ENCODE assay signal across 20 cellular contexts in genomic region chr11:3909901-3910300, GRCh38.
"Had no signal": no experiment of that assay in that cellular context is flagged by ENCODE, and none has a peak within 500 bp of the region (broad histone marks: within the 10 kb centered on the region; RNA-seq: fewer than 3 reads in every experiment).

No MANE protein-coding gene starts in this region.

- H3K4me3 Mint-ChIP-seq: activated B cell treated with CpG ODN at 0.5 μM for 24 hours; activated CD4-positive, alpha-beta T cell treated with anti-CD3 and anti-CD28 coated beads, Interleukin-2, amount 10 ng/mL, durations not matched to agents 24 days and 14 days; activated CD8-positive, alpha-beta T cell treated with anti-CD3 and anti-CD28 coated beads, Interleukin-2, amount 10 ng/mL, durations not matched to agents 7 days and 5 days; activated naive CD8-positive, alpha-beta T cell treated with anti-CD3 and anti-CD28 coated beads, Interleukin-2, amount 50 U/mL, for 24 hours; activated T-helper 1 cell treated with anti-CD3 and anti-CD28 coated beads, Interleukin-12 subunit alpha, Interleukin-12 subunit beta, Interleukin-2, Interleukin-4 antibody, amounts not matched to agents 30 ng/mL and 10 ng/mL and 1 ng/mL, durations not matched to agents 14 hours and 24 hours and 36 hours had no signal

- H3K27me3 Mint-ChIP-seq: activated B cell treated with CpG ODN at 0.5 μM for 24 hours; activated CD4-positive, alpha-beta T cell treated with anti-CD3 and anti-CD28 coated beads, Interleukin-2, amount 10 ng/mL, durations not matched to agents 24 days and 14 days; activated naive CD8-positive, alpha-beta T cell treated with anti-CD3 and anti-CD28 coated beads, Interleukin-2, amount 50 U/mL, for 24 hours had no signal

- DNase-seq: activated B cell treated with CpG ODN at 0.5 μM for 24 hours; activated CD4-positive, alpha-beta T cell treated with anti-CD3 and anti-CD28 coated beads, Interleukin-2, amount 10 ng/mL, durations not matched to agents 24 days and 14 days; activated CD8-positive, alpha-beta memory T cell treated with anti-CD3 and anti-CD28 coated beads, Interleukin-2, amount 50 U/mL, for 4 hours; activated CD8-positive, alpha-beta T cell treated with anti-CD3 and anti-CD28 coated beads, Interleukin-2, amount 10 ng/mL, durations not matched to agents 7 days and 5 days; activated naive CD8-positive, alpha-beta T cell treated with anti-CD3 and anti-CD28 coated beads, Interleukin-2, amount 50 U/mL, for 24 hours; anterior cingulate cortex; erythroblast; foreskin melanocyte; hypothalamus; retina; spleen; stimulated activated naive CD4-positive, alpha-beta T cell treated with Interleukin-2 at 50 U/mL for 16 hours; substantia nigra; SW 1271; T-helper 9 cell; tibial artery had no signal

- H3K36me3 ChIP-seq: spleen, tibial artery, vagina had no signal

- H3K9me3 ChIP-seq: spleen, tibial artery, vagina had no signal

- ATAC-seq: activated CD8-positive, alpha-beta T cell treated with anti-CD3 and anti-CD28 coated beads, Interleukin-2, amount 10 ng/mL, durations not matched to agents 7 days and 5 days; activated naive CD8-positive, alpha-beta T cell treated with anti-CD3 and anti-CD28 coated beads, Interleukin-2, amount 50 U/mL, for 24 hours had no signal

- H3K4me3 ChIP-seq: coronary artery, spleen, tibial artery, vagina had no signal

- H3K27ac Mint-ChIP-seq: activated B cell treated with CpG ODN at 0.5 μM for 24 hours; activated CD4-positive, alpha-beta T cell treated with anti-CD3 and anti-CD28 coated beads, Interleukin-2, amount 10 ng/mL, durations not matched to agents 24 days and 14 days; activated CD8-positive, alpha-beta T cell treated with anti-CD3 and anti-CD28 coated beads, Interleukin-2, amount 10 ng/mL, durations not matched to agents 7 days and 5 days; activated naive CD8-positive, alpha-beta T cell treated with anti-CD3 and anti-CD28 coated beads, Interleukin-2, amount 50 U/mL, for 24 hours; activated T-helper 1 cell treated with anti-CD3 and anti-CD28 coated beads, Interleukin-12 subunit alpha, Interleukin-12 subunit beta, Interleukin-2, Interleukin-4 antibody, amounts not matched to agents 30 ng/mL and 10 ng/mL and 1 ng/mL, durations not matched to agents 14 hours and 24 hours and 36 hours had no signal

- H3K27ac ChIP-seq: coronary artery, parathyroid adenoma, spleen, tibial artery, vagina had no signal

- H3K27me3 ChIP-seq: spleen, tibial artery, vagina had no signal

- H3K9me3 Mint-ChIP-seq: activated B cell treated with CpG ODN at 0.5 μM for 24 hours; activated CD4-positive, alpha-beta T cell treated with anti-CD3 and anti-CD28 coated beads, Interleukin-2, amount 10 ng/mL, durations not matched to agents 24 days and 14 days; activated naive CD8-positive, alpha-beta T cell treated with anti-CD3 and anti-CD28 coated beads, Interleukin-2, amount 50 U/mL, for 24 hours; activated T-helper 1 cell treated with anti-CD3 and anti-CD28 coated beads, Interleukin-12 subunit alpha, Interleukin-12 subunit beta, Interleukin-2, Interleukin-4 antibody, amounts not matched to agents 30 ng/mL and 10 ng/mL and 1 ng/mL, durations not matched to agents 14 hours and 24 hours and 36 hours had no signal
